Comparison of ENCODE assay signal across 1 cellular context in the genomic region with DNA sequence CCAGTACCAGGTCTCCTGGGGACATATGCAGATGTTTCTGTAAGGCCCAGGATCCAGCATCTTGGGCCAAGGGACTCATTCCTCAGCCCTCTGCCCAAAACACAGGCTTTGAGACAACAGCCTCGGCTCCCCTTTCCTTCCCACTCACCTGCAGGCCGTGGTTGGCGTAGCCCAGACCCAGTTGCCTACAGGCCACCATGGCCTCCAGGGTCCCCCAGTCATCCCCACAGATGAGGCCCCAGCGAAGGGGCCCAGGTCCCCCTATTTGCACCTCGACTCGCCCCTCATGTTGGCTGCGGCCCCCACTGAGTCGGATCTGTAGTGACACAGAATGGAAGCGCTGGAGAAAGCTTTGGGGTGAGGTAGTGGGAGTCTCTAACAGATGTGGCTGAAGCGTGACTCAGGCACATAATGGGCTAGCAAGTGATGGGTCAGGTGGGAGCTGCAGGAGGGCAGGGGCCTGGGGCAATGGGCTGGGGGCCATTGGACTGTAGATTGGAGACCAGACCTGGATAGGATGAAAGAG.
TF ChIP-seq lines count a peak whose summit lies in the region.

No MANE protein-coding gene starts in this region.

TF ChIP-seq in HepG2, 621 proteins besides CTCF, POLR2A, EP300 and RAD21:
- TF ChIP-seq, protein P1, sequence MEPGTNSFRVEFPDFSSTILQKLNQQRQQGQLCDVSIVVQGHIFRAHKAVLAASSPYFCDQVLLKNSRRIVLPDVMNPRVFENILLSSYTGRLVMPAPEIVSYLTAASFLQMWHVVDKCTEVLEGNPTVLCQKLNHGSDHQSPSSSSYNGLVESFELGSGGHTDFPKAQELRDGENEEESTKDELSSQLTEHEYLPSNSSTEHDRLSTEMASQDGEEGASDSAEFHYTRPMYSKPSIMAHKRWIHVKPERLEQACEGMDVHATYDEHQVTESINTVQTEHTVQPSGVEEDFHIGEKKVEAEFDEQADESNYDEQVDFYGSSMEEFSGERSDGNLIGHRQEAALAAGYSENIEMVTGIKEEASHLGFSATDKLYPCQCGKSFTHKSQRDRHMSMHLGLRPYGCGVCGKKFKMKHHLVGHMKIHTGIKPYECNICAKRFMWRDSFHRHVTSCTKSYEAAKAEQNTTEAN (CRISPR knock-in tag; conservative IDR thresholded peaks at IDR 0.05): no peak
- no peak for TF ChIP-seq ZNF350 (CRISPR knock-in tag; IDR thresholded peaks at IDR 0.05; ENCODE audit: borderline replicate concordance, low read depth)
- TF ChIP-seq ZSCAN12 (CRISPR knock-in tag; IDR thresholded peaks at IDR 0.05): no peak
- TF ChIP-seq, protein P2, sequence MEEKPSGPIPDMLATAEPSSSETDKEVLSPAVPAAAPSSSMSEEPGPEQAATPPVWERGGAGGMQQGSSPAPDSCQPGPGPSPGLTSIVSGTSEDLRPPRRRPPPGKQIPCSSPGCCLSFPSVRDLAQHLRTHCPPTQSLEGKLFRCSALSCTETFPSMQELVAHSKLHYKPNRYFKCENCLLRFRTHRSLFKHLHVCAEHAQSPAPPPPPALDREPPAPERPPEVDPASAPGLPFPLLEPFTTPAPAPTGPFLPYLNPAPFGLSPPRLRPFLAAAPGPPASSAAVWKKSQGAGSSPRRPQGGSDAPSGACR (CRISPR knock-in tag; IDR thresholded peaks at IDR 0.05): no peak
- TF ChIP-seq MEIS1 (CRISPR knock-in tag; IDR thresholded peaks at IDR 0.05; ENCODE audit: borderline replicate concordance): no peak
- no peak for TF ChIP-seq RELA (CRISPR knock-in tag; IDR thresholded peaks at IDR 0.05)
- TF ChIP-seq, protein P3, sequence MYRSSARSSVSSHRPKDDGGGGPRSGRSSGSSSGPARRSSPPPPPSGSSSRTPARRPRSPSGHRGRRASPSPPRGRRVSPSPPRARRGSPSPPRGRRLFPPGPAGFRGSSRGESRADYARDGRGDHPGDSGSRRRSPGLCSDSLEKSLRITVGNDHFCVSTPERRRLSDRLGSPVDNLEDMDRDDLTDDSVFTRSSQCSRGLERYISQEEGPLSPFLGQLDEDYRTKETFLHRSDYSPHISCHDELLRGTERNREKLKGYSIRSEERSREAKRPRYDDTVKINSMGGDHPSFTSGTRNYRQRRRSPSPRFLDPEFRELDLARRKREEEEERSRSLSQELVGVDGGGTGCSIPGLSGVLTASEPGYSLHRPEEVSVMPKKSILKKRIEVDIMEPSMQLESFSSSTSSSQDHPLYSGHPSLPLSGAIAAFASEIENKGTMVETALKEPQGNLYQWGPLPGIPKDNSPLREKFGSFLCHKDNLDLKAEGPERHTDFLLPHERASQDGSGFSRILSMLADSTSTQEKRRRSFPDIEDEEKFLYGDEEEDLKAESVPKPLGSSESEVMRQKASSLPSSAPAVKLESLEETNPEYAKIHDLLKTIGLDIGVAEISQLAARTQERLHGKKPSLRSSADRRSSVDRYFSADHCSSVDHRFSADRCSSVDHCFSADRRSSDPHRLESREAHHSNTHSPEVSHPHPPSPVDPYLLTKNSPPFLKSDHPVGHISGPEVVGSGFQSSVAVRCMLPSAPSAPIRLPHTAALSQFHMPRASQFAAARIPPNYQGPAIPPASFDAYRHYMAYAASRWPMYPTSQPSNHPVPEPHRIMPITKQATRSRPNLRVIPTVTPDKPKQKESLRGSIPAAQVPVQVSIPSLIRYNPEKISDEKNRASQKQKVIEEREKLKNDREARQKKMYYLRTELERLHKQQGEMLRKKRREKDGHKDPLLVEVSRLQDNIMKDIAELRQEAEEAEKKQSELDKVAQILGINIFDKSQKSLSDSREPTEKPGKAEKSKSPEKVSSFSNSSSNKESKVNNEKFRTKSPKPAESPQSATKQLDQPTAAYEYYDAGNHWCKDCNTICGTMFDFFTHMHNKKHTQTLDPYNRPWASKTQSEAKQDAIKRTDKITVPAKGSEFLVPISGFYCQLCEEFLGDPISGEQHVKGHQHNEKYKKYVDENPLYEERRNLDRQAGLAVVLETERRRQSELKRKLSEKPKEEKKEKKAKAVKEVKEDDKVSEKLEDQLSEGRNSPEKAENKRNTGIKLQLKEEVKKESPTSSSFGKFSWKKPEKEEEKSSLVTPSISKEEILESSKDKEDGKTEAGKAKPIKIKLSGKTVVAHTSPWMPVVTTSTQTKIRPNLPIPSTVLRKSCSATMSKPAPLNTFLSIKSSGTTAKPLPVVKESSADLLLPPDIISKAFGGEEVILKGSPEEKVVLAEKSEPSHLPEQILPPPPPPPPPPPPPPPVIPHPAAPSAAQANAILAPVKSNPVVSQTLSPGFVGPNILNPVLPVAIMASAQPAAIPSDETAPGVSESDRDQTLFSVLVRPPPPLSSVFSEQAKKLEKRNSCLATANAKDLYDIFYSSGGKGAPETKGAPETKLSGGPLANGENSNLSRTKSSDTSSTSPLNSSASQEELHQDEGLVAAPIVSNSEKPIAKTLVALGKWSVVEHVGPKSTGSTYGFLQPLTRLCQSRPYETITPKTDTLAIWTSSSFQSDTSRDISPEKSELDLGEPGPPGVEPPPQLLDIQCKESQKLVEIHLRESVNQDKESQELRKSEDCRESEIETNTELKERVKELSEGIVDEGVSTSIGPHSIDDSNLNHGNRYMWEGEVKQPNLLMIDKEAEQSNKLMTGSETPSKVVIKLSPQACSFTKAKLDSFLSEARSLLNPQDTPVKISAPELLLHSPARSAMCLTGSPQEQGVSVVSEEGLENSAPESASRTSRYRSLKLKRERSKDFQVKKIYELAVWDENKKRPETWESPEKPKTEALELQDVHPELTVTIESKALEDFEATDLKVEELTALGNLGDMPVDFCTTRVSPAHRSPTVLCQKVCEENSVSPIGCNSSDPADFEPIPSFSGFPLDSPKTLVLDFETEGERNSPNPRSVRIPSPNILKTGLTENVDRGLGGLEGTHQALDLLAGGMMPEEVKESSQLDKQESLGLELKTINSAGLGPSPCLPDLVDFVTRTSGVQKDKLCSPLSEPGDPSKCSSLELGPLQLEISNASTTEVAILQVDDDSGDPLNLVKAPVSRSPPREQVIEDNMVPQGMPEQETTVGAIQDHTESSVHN (CRISPR knock-in tag; IDR thresholded peaks at IDR 0.05): no peak
- no peak for TF ChIP-seq CEBPG (CRISPR knock-in tag; IDR thresholded peaks at IDR 0.05)
- TF ChIP-seq, protein P4, sequence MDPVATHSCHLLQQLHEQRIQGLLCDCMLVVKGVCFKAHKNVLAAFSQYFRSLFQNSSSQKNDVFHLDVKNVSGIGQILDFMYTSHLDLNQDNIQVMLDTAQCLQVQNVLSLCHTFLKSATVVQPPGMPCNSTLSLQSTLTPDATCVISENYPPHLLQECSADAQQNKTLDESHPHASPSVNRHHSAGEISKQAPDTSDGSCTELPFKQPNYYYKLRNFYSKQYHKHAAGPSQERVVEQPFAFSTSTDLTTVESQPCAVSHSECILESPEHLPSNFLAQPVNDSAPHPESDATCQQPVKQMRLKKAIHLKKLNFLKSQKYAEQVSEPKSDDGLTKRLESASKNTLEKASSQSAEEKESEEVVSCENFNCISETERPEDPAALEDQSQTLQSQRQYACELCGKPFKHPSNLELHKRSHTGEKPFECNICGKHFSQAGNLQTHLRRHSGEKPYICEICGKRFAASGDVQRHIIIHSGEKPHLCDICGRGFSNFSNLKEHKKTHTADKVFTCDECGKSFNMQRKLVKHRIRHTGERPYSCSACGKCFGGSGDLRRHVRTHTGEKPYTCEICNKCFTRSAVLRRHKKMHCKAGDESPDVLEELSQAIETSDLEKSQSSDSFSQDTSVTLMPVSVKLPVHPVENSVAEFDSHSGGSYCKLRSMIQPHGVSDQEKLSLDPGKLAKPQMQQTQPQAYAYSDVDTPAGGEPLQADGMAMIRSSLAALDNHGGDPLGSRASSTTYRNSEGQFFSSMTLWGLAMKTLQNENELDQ (CRISPR knock-in tag; IDR thresholded peaks at IDR 0.05; ENCODE audit: borderline replicate concordance): no peak
